Comparison of ENCODE assay signal across 8 cellular contexts in the genomic region with DNA sequence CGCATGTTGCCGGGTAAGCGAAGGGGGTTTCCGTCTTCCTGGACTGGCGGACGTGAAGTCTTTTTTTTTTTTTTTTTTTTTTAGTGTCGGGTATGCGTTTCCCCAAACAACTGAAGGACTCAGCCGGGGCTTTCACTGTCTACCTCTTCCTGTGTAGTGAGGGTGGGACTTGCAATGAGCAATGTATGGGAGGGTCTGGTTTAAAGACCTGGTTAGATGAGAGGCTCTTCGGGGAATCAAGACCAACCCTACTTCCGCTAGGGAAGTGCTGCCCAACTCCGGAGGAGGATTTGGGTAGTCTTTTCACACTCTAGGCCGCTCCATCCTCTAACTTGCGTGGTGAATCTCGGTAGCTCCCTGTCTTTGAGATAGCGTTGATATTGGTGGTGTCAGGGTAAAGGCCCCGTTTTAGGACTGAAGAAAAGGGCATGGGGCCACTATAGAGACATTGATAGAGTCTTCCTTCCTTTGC. TPM values are rescaled to one million over a fixed set of nuclear protein-coding genes. Genes with fewer than 3 reads are reported as not detected.
DNase-seq lines count a peak whose midpoint lies in the region; ATAC-seq and TF ChIP-seq lines count a peak whose summit lies in the region.

No MANE protein-coding gene starts in this region.

- CTCF ChIA-PET in CD4-positive, alpha-beta memory T cell (lab: Charles Lee; ENCODE audit: partially characterized antibody) = interaction anchor here (0.8 to 3.3 kb wide), 18 partner anchors 9 to 293 kb away, joined by 3 to 30 read pairs (median 5); a partner anchor contains a TSS

- H3K4me3 Mint-ChIP-seq in CD4-positive, alpha-beta memory T cell = peak overlapping the region; percentile 90 to 99 (median 93)

- ATAC-seq in GM19328 (IDR thresholded peaks at IDR 0.05; ENCODE audit: unreplicated experiment) = peak; percentile 31
- ATAC-seq in HG03442 (IDR thresholded peaks at IDR 0.05; ENCODE audit: unreplicated experiment) = peak; percentile 38

- peaks cover 0 to 5% (median 0%) of the 10 kb centered on the region in 8 donors for H3K9me3 Mint-ChIP-seq in CD4-positive, alpha-beta memory T cell

- H3K4me3 ChIP-seq in CD4-positive, alpha-beta memory T cell (ENCODE audit: low read length in 2 of 2) = peak overlapping the region; percentile 45 to 99
- H3K4me3 ChIP-seq in fibroblast of the aortic adventitia (ENCODE audit: low read depth, low read length) = peak overlapping the region; percentile 93
- peak overlapping the region; percentile 71 for H3K4me3 ChIP-seq in neuron (ENCODE audit: low read length)
- peak overlapping the region; percentile 64 to 97 (median 96) for H3K4me3 ChIP-seq in thyroid gland (replicated peaks in 1 of 3)

- peaks cover 7 to 39% of the 10 kb centered on the region in 2 donors for H3K36me3 Mint-ChIP-seq in CD4-positive, alpha-beta memory T cell

- no peaks in the 10 kb centered on the region for H3K9me3 ChIP-seq in CD4-positive, alpha-beta memory T cell (ENCODE audit: control insufficient read depth in 1 of 2, low read length in 2 of 2)
- no peaks in the 10 kb centered on the region for H3K9me3 ChIP-seq in neuron (ENCODE audit: low read length)
- H3K9me3 ChIP-seq in thyroid gland = no peaks in the 10 kb centered on the region

- DNase-seq in CD4-positive, alpha-beta memory T cell = peak; percentile 81 to 97 (median 88)
- peak; percentile 79 for DNase-seq in OCI-M1 (lab: John Stamatoyannopoulos, UW)
- peak; percentile 39 to 68 for DNase-seq in activated T-helper 1 cell treated with anti-CD3 and anti-CD28 coated beads, Interleukin-2, amount 50 U/mL, for 16 hours (ENCODE audit: low read depth in 1 of 2, low spot score in 1 of 2)
- peak; percentile 76 for DNase-seq in fibroblast of the aortic adventitia (ENCODE audit: low read depth)
- DNase-seq in thyroid gland = peak in 1 of 2 donors; percentile 35

- H3K27ac Mint-ChIP-seq in CD4-positive, alpha-beta memory T cell = peak overlapping the region; percentile 95 to 100 (median 100)

- no peaks in the 10 kb centered on the region for H3K27me3 ChIP-seq in CD4-positive, alpha-beta memory T cell (ENCODE audit: insufficient read depth, low read length)
- no peaks in the 10 kb centered on the region for H3K27me3 ChIP-seq in neuron (ENCODE audit: insufficient read depth, low read length)
- H3K27me3 ChIP-seq in thyroid gland = no peaks in the 10 kb centered on the region

- H3K27ac ChIP-seq in CD4-positive, alpha-beta memory T cell (ENCODE audit: low read depth, low read length) = peak overlapping the region; percentile 100
- peak overlapping the region; percentile 98 to 100 (median 99) for H3K27ac ChIP-seq in thyroid gland

- H3K36me3 ChIP-seq in CD4-positive, alpha-beta memory T cell (ENCODE audit: insufficient read depth, low read length) = no peaks in the 10 kb centered on the region
- H3K36me3 ChIP-seq in neuron (ENCODE audit: insufficient read depth, low read length) (peaks cover 10% of the 10 kb centered on the region), thyroid gland (no peaks in the 10 kb centered on the region)

- H3K4me1 ChIP-seq in CD4-positive, alpha-beta memory T cell (ENCODE audit: insufficient read depth, low read length) = peaks cover 54% of the 10 kb centered on the region
- H3K4me1 ChIP-seq in neuron (ENCODE audit: insufficient read depth, low read length) = peaks cover 20% of the 10 kb centered on the region
- peaks cover 23 to 34% of the 10 kb centered on the region in 2 donors for H3K4me1 ChIP-seq in thyroid gland

- peaks cover 44 to 60% (median 52%) of the 10 kb centered on the region in 4 donors for H3K4me1 Mint-ChIP-seq in CD4-positive, alpha-beta memory T cell

- intact Hi-C loops in CD4-positive, alpha-beta memory T cell (cut with micrococcal nuclease) = loop anchor here (5.0 to 10.0 kb wide), 3 partner anchors 49 to 499 kb away; a partner anchor contains a TSS
- intact Hi-C loops in thyroid gland (cut with DNase I) = no loop called here

- peak overlapping the region; percentile 24 for H2AFZ ChIP-seq in neuron (ENCODE audit: low read depth, low read length)

- no peak for TF ChIP-seq CTCF in fibroblast of the aortic adventitia (IDR thresholded peaks at IDR 0.05; ENCODE audit: insufficient read depth, low read length)
- no peak for TF ChIP-seq CTCF in thyroid gland (IDR thresholded peaks at IDR 0.05)

- no peaks in the 10 kb centered on the region for H3K27me3 Mint-ChIP-seq in CD4-positive, alpha-beta memory T cell

- POLR2A ChIA-PET in CD4-positive, alpha-beta memory T cell (lab: Charles Lee; ENCODE audit: partially characterized antibody) = interaction anchor here (0.9 to 3.4 kb wide), 16 partner anchors 8 to 695 kb away, joined by 3 to 34 read pairs (median 6); a partner anchor contains a TSS

- WGBS in thyroid gland, 2 donors = 0 to 1% methylated on average over 16 to 17 of the region's 17 CpGs

- no peak for TF ChIP-seq POLR2A in thyroid gland (IDR thresholded peaks at IDR 0.05)

RNA-seq across cellular contexts. Expression of a gene that starts 0.8 kb away (rescaled TPM):
- total RNA-seq in CD4-positive, alpha-beta memory T cell = 100 to 1,000 TPM; 279 to 298 TPM
- polyA plus RNA-seq in CD4-positive, alpha-beta memory T cell = 100 to 1,000 TPM in 1 of 2 donors, 10 to 100 TPM in 1; 12.4 to 123 TPM
- total RNA-seq in fibroblast of the aortic adventitia (ENCODE audit: low replicate concordance) (39.4 and 79.3 TPM in 2 replicates), thyroid gland (100 to 1,000 TPM in 1 of 4 donors, 10 to 100 TPM in 3; 70.0 to 278 (median 81.4) TPM)
